ENCODE assay signal across 1 cellular context in the genomic region with DNA sequence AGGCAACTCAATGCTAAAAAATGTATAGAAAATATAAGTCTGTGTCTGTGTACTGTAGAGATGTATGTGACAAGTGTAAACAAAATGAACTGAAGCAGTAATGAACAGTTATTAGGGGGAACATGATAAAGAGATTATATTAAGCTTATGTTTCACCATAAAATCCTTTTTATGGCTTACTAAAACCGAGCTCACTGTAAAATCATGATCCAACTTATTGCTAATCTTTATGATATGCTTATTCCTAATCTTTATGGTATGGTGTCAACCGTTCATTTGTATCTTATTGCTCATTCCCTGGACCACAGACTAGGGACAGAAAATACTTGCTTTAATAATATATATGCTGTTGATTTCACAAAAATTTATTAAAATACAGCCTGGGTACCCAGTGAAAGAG.
TF ChIP-seq lines count a peak whose summit lies in the region.

No MANE protein-coding gene starts in this region.

TF ChIP-seq in HEK293, 187 proteins besides CTCF, POLR2A, EP300 and RAD21 (continued from another document and continues in another):
- TF ChIP-seq, protein P1, sequence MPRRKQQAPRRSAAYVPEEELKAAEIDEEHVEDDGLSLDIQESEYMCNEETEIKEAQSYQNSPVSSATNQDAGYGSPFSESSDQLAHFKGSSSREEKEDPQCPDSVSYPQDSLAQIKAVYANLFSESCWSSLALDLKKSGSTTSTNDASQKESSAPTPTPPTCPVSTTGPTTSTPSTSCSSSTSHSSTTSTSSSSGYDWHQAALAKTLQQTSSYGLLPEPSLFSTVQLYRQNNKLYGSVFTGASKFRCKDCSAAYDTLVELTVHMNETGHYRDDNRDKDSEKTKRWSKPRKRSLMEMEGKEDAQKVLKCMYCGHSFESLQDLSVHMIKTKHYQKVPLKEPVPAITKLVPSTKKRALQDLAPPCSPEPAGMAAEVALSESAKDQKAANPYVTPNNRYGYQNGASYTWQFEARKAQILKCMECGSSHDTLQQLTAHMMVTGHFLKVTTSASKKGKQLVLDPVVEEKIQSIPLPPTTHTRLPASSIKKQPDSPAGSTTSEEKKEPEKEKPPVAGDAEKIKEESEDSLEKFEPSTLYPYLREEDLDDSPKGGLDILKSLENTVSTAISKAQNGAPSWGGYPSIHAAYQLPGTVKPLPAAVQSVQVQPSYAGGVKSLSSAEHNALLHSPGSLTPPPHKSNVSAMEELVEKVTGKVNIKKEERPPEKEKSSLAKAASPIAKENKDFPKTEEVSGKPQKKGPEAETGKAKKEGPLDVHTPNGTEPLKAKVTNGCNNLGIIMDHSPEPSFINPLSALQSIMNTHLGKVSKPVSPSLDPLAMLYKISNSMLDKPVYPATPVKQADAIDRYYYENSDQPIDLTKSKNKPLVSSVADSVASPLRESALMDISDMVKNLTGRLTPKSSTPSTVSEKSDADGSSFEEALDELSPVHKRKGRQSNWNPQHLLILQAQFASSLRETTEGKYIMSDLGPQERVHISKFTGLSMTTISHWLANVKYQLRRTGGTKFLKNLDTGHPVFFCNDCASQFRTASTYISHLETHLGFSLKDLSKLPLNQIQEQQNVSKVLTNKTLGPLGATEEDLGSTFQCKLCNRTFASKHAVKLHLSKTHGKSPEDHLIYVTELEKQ (tag by site-specific recombination; IDR thresholded peaks at IDR 0.05; ENCODE audit: borderline replicate concordance), result peak; percentile 26; the same call in 1 of the 2 replicates
- TF ChIP-seq ZNF362 (tag by site-specific recombination; IDR thresholded peaks at IDR 0.05) (no peak), ZNF174 (tag by site-specific recombination; IDR thresholded peaks at IDR 0.05) (no peak), ZNF777 (tag by site-specific recombination; IDR thresholded peaks at IDR 0.05; ENCODE audit: borderline replicate concordance) (no peak), ZNF473 (tag by site-specific recombination; IDR thresholded peaks at IDR 0.05) (no peak), ZSCAN30 (tag by site-specific recombination; IDR thresholded peaks at IDR 0.05) (no peak), ZNF132 (tag by site-specific recombination; IDR thresholded peaks at IDR 0.05; ENCODE audit: borderline replicate concordance) (no peak), ZNF621 (tag by site-specific recombination; IDR thresholded peaks at IDR 0.05) (no peak), ZNF707 (tag by site-specific recombination; IDR thresholded peaks at IDR 0.05) (no peak), ZNF530 (tag by site-specific recombination; IDR thresholded peaks at IDR 0.05; ENCODE audit: low read depth) (no peak), SP3 (tag by site-specific recombination; IDR thresholded peaks at IDR 0.05) (no peak), ZNF514 (tag by site-specific recombination; IDR thresholded peaks at IDR 0.05) (no peak), ZNF596 (tag by site-specific recombination; IDR thresholded peaks at IDR 0.05) (no peak), ZNF561 (tag by site-specific recombination; IDR thresholded peaks at IDR 0.05; ENCODE audit: borderline replicate concordance) (no peak), GLI2 (tag by site-specific recombination; IDR thresholded peaks at IDR 0.05; ENCODE audit: borderline replicate concordance, low read depth) (no peak), BCL6B (tag by site-specific recombination; IDR thresholded peaks at IDR 0.05) (no peak), ZNF394 (tag by site-specific recombination; IDR thresholded peaks at IDR 0.05; ENCODE audit: borderline replicate concordance) (no peak), ZNF768 (tag by site-specific recombination; IDR thresholded peaks at IDR 0.05) (no peak), KLF16 (tag by site-specific recombination; IDR thresholded peaks at IDR 0.05) (0 out of 2 replicates have a peak, but pooled peaks have one; percentile 49), ZNF549 (tag by site-specific recombination; IDR thresholded peaks at IDR 0.05) (no peak), ZNF248 (tag by site-specific recombination; IDR thresholded peaks at IDR 0.05) (no peak), ZNF501 (tag by site-specific recombination; IDR thresholded peaks at IDR 0.05) (0 out of 2 replicates have a peak, but pooled peaks have one; percentile 23), ZNF19 (tag by site-specific recombination; IDR thresholded peaks at IDR 0.05; ENCODE audit: low read depth) (no peak), ZNF701 (tag by site-specific recombination; IDR thresholded peaks at IDR 0.05) (no peak), ZNF558 (tag by site-specific recombination; IDR thresholded peaks at IDR 0.05) (no peak), ZNF10 (tag by site-specific recombination; IDR thresholded peaks at IDR 0.05) (no peak), ZNF239 (tag by site-specific recombination; IDR thresholded peaks at IDR 0.05) (no peak), OVOL3 (tag by site-specific recombination; IDR thresholded peaks at IDR 0.05) (peak; percentile 92), BCL11B (tag by site-specific recombination; IDR thresholded peaks at IDR 0.05; ENCODE audit: low read depth) (peak; percentile 93), SETDB1 (IDR thresholded peaks at IDR 0.05; ENCODE audit: insufficient read length, low read length) (no peak), PATZ1 (tag by site-specific recombination; IDR thresholded peaks at IDR 0.05) (no peak), ZNF571 (tag by site-specific recombination; IDR thresholded peaks at IDR 0.05) (no peak)
- TF ChIP-seq, protein P2, sequence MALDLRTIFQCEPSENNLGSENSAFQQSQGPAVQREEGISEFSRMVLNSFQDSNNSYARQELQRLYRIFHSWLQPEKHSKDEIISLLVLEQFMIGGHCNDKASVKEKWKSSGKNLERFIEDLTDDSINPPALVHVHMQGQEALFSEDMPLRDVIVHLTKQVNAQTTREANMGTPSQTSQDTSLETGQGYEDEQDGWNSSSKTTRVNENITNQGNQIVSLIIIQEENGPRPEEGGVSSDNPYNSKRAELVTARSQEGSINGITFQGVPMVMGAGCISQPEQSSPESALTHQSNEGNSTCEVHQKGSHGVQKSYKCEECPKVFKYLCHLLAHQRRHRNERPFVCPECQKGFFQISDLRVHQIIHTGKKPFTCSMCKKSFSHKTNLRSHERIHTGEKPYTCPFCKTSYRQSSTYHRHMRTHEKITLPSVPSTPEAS (tag by site-specific recombination; IDR thresholded peaks at IDR 0.05), result no peak
- TF ChIP-seq, protein P3, sequence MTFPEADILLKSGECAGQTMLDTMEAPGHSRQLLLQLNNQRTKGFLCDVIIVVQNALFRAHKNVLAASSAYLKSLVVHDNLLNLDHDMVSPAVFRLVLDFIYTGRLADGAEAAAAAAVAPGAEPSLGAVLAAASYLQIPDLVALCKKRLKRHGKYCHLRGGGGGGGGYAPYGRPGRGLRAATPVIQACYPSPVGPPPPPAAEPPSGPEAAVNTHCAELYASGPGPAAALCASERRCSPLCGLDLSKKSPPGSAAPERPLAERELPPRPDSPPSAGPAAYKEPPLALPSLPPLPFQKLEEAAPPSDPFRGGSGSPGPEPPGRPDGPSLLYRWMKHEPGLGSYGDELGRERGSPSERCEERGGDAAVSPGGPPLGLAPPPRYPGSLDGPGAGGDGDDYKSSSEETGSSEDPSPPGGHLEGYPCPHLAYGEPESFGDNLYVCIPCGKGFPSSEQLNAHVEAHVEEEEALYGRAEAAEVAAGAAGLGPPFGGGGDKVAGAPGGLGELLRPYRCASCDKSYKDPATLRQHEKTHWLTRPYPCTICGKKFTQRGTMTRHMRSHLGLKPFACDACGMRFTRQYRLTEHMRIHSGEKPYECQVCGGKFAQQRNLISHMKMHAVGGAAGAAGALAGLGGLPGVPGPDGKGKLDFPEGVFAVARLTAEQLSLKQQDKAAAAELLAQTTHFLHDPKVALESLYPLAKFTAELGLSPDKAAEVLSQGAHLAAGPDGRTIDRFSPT (tag by site-specific recombination; IDR thresholded peaks at IDR 0.05), result peak; percentile 74; the same call in 1 of the 2 replicates
- TF ChIP-seq, protein P4, sequence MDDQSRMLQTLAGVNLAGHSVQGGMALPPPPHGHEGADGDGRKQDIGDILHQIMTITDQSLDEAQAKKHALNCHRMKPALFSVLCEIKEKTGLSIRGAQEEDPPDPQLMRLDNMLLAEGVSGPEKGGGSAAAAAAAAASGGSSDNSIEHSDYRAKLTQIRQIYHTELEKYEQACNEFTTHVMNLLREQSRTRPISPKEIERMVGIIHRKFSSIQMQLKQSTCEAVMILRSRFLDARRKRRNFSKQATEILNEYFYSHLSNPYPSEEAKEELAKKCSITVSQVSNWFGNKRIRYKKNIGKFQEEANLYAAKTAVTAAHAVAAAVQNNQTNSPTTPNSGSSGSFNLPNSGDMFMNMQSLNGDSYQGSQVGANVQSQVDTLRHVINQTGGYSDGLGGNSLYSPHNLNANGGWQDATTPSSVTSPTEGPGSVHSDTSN (CRISPR knock-in tag; IDR thresholded peaks at IDR 0.05), result no peak
- TF ChIP-seq, protein P5, sequence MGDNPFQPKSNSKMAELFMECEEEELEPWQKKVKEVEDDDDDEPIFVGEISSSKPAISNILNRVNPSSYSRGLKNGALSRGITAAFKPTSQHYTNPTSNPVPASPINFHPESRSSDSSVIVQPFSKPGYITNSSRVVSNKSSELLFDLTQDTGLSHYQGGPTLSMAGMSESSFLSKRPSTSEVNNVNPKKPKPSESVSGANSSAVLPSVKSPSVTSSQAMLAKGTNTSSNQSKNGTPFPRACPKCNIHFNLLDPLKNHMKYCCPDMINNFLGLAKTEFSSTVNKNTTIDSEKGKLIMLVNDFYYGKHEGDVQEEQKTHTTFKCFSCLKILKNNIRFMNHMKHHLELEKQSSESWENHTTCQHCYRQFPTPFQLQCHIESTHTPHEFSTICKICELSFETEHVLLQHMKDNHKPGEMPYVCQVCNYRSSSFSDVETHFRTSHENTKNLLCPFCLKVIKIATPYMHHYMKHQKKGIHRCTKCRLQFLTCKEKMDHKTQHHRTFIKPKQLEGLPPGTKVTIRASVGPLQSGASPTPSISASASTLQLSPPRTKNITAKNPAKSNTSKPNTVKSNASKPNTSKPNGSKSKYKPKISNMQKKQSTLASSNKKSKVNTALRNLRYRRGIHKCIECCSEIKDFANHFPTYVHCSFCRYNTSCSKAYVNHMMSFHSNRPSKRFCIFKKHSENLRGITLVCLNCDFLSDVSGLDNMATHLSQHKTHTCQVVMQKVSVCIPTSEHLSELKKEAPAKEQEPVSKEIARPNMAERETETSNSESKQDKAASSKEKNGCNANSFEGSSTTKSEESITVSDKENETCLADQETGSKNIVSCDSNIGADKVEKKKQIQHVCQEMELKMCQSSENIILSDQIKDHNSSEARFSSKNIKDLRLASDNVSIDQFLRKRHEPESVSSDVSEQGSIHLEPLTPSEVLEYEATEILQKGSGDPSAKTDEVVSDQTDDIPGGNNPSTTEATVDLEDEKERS (tag by site-specific recombination; IDR thresholded peaks at IDR 0.05), result no peak
- TF ChIP-seq, protein P6, sequence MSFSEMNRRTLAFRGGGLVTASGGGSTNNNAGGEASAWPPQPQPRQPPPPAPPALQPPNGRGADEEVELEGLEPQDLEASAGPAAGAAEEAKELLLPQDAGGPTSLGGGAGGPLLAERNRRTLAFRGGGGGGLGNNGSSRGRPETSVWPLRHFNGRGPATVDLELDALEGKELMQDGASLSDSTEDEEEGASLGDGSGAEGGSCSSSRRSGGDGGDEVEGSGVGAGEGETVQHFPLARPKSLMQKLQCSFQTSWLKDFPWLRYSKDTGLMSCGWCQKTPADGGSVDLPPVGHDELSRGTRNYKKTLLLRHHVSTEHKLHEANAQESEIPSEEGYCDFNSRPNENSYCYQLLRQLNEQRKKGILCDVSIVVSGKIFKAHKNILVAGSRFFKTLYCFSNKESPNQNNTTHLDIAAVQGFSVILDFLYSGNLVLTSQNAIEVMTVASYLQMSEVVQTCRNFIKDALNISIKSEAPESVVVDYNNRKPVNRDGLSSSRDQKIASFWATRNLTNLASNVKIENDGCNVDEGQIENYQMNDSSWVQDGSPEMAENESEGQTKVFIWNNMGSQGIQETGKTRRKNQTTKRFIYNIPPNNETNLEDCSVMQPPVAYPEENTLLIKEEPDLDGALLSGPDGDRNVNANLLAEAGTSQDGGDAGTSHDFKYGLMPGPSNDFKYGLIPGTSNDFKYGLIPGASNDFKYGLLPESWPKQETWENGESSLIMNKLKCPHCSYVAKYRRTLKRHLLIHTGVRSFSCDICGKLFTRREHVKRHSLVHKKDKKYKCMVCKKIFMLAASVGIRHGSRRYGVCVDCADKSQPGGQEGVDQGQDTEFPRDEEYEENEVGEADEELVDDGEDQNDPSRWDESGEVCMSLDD (tag by site-specific recombination; IDR thresholded peaks at IDR 0.05), result no peak
